In genomic region chr4:172974586-172974985, GRCh38 we compare ENCODE assay signal across 23 cellular contexts.
A peak's percentile ranks its signal among the peaks of the same experiment; 100 is the strongest.
DNase-seq lines count a peak whose midpoint lies in the region; ATAC-seq and TF ChIP-seq lines count a peak whose summit lies in the region.
"Had no signal": no experiment of that assay in that cellular context is flagged by ENCODE, and none has a peak within 500 bp of the region (broad histone marks: within the 10 kb centered on the region; RNA-seq: fewer than 3 reads in every experiment).

No MANE protein-coding gene starts in this region.

- no peak overlapping the region for H3K27ac Mint-ChIP-seq in stimulated activated naive CD8-positive, alpha-beta T cell treated with anti-CD3 and anti-CD28 coated beads, Interleukin-15, amount 100 ng/mL, for 72 hours
- H3K27ac Mint-ChIP-seq in stimulated activated effector memory CD8-positive, alpha-beta T cell treated with anti-CD3 and anti-CD28 coated beads, Interleukin-12 subunit alpha, Interleukin-12 subunit beta, amount 100 ng/mL, for 72 hours: no peak overlapping the region
- no peak overlapping the region for H3K27ac Mint-ChIP-seq in T-helper 17 cell
- H3K27ac Mint-ChIP-seq: B cell; CD4-positive, alpha-beta T cell; CD8-positive, alpha-beta T cell had no signal

- no peak for TF ChIP-seq EP300 in gastroesophageal sphincter (IDR thresholded peaks at IDR 0.05)

- no peaks in the 10 kb centered on the region for H3K27me3 Mint-ChIP-seq in stimulated activated naive CD8-positive, alpha-beta T cell treated with anti-CD3 and anti-CD28 coated beads, Interleukin-15, amount 100 ng/mL, for 72 hours
- peaks cover 34% of the 10 kb centered on the region for H3K27me3 Mint-ChIP-seq in T-helper 17 cell

- H3K27me3 ChIP-seq in gastroesophageal sphincter: no peaks in the 10 kb centered on the region
- H3K27me3 ChIP-seq in aorta (ENCODE audit: control insufficient read depth in 1 of 2, insufficient read depth in 2 of 2, low read length in 1 of 2): no peaks in the 10 kb centered on the region
- H3K27me3 ChIP-seq: BLaER1 treated with 17β-estradiol and CSF1 and Interleukin-3, amounts not matched to agents 10 nM and 100 nM had no signal

- no peak for DNase-seq in stimulated activated naive CD8-positive, alpha-beta T cell treated with anti-CD3 and anti-CD28 coated beads, Interleukin-15, amount 100 ng/mL, for 72 hours
- no peak for DNase-seq in stimulated activated naive CD8-positive, alpha-beta T cell treated with anti-CD3 and anti-CD28 coated beads, Interleukin-15, Interleukin-2, amounts not matched to agents 100 U/mL and 50 U/mL, for 24 hours
- no peak for DNase-seq in stimulated activated effector memory CD8-positive, alpha-beta T cell treated with anti-CD3 and anti-CD28 coated beads, Interleukin-12 subunit alpha, Interleukin-12 subunit beta, amount 100 ng/mL, for 72 hours (ENCODE audit: low spot score in 2 of 2)
- no peak for DNase-seq in T-helper 17 cell
- DNase-seq in COLO668 (lab: John Stamatoyannopoulos, UW; ENCODE audit: unreplicated experiment): no peak
- no peak for DNase-seq in aorta
- DNase-seq: 8988T; AML-193; CD4-positive, alpha-beta T cell; CD8-positive, alpha-beta T cell; COR-L47; DMS 273 treated with DMSO at 0.1 percent for 48 hours; DMS153; DMS53; DMS79; DND-41; EL; GDM1 had no signal

- TF ChIP-seq CTCF in gastroesophageal sphincter (IDR thresholded peaks at IDR 0.05): no peak

- peak; percentile 39 for ATAC-seq in stimulated activated naive CD8-positive, alpha-beta T cell treated with anti-CD3 and anti-CD28 coated beads, Interleukin-15, amount 100 ng/mL, for 72 hours
- ATAC-seq in stimulated activated naive CD8-positive, alpha-beta T cell treated with anti-CD3 and anti-CD28 coated beads, Interleukin-15, Interleukin-2, amounts not matched to agents 100 U/mL and 50 U/mL, for 24 hours: no peak
- ATAC-seq in gastroesophageal sphincter: peak; percentile 16
- ATAC-seq in stimulated activated effector memory CD8-positive, alpha-beta T cell treated with anti-CD3 and anti-CD28 coated beads, Interleukin-12 subunit alpha, Interleukin-12 subunit beta, amount 100 ng/mL, for 72 hours: peak; percentile 54
- ATAC-seq in T-helper 17 cell: no peak
- no peak for ATAC-seq in aorta (ENCODE audit: low FRiP score)
- ATAC-seq: CD8-positive, alpha-beta T cell; GM12878 had no signal

- H3K9me3 ChIP-seq in gastroesophageal sphincter (peaks cover 0 to 8% (median 0%) of the 10 kb centered on the region in 3 donors), T-helper 17 cell (ENCODE audit: control insufficient read depth, low read length, poor library complexity, severe bottlenecking) (no peaks in the 10 kb centered on the region), aorta (ENCODE audit: control insufficient read depth, low read length) (no peaks in the 10 kb centered on the region)

- TF ChIP-seq POLR2A in gastroesophageal sphincter (IDR thresholded peaks at IDR 0.05): no peak

- H3K36me3 ChIP-seq in gastroesophageal sphincter (no peaks in the 10 kb centered on the region), aorta (ENCODE audit: control insufficient read depth in 1 of 2, insufficient read depth in 2 of 2, low read length in 1 of 2) (no peaks in the 10 kb centered on the region)
- H3K36me3 ChIP-seq: BLaER1 treated with 17β-estradiol and CSF1 and Interleukin-3, amounts not matched to agents 10 nM and 100 nM had no signal

- H3K36me3 Mint-ChIP-seq in stimulated activated effector memory CD8-positive, alpha-beta T cell treated with anti-CD3 and anti-CD28 coated beads, Interleukin-12 subunit alpha, Interleukin-12 subunit beta, amount 100 ng/mL, for 72 hours: no peaks in the 10 kb centered on the region
- no peaks in the 10 kb centered on the region for H3K36me3 Mint-ChIP-seq in T-helper 17 cell (ENCODE audit: low read depth)
- H3K36me3 Mint-ChIP-seq: CD8-positive, alpha-beta T cell had no signal

- WGBS in gastroesophageal sphincter (ENCODE audit: low coverage in 1 of 2), 2 donors: 75 to 100% methylated on average over 1 to 2 of the region's 7 CpGs
- WGBS in aorta, 2 donors: 75 to 90% methylated on average over 7 of the region's 7 CpGs

- no peak overlapping the region for H3K4me3 Mint-ChIP-seq in stimulated activated naive CD8-positive, alpha-beta T cell treated with anti-CD3 and anti-CD28 coated beads, Interleukin-15, amount 100 ng/mL, for 72 hours
- no peak overlapping the region for H3K4me3 Mint-ChIP-seq in stimulated activated effector memory CD8-positive, alpha-beta T cell treated with anti-CD3 and anti-CD28 coated beads, Interleukin-12 subunit alpha, Interleukin-12 subunit beta, amount 100 ng/mL, for 72 hours
- no peak overlapping the region for H3K4me3 Mint-ChIP-seq in T-helper 17 cell
- H3K4me3 Mint-ChIP-seq: B cell; CD4-positive, alpha-beta T cell; CD8-positive, alpha-beta T cell had no signal

- no peak overlapping the region for H3K4me3 ChIP-seq in gastroesophageal sphincter
- no peak overlapping the region for H3K4me3 ChIP-seq in aorta (ENCODE audit: low read length in 2 of 2)
- H3K4me3 ChIP-seq: BLaER1 treated with 17β-estradiol and CSF1 and Interleukin-3, amounts not matched to agents 10 nM and 100 nM; GM12878 had no signal

- no peaks in the 10 kb centered on the region for H3K4me1 Mint-ChIP-seq in stimulated activated naive CD8-positive, alpha-beta T cell treated with anti-CD3 and anti-CD28 coated beads, Interleukin-15, amount 100 ng/mL, for 72 hours
- H3K4me1 Mint-ChIP-seq in stimulated activated effector memory CD8-positive, alpha-beta T cell treated with anti-CD3 and anti-CD28 coated beads, Interleukin-12 subunit alpha, Interleukin-12 subunit beta, amount 100 ng/mL, for 72 hours: no peaks in the 10 kb centered on the region
- H3K4me1 Mint-ChIP-seq in T-helper 17 cell: no peaks in the 10 kb centered on the region
- H3K4me1 Mint-ChIP-seq: B cell had no signal

- no peaks in the 10 kb centered on the region for H3K4me1 ChIP-seq in gastroesophageal sphincter
- no peaks in the 10 kb centered on the region for H3K4me1 ChIP-seq in aorta (ENCODE audit: control insufficient read depth in 1 of 2, insufficient read depth in 2 of 2, low read length in 2 of 2)

- H3K27ac ChIP-seq in gastroesophageal sphincter: no peak overlapping the region
- H3K27ac ChIP-seq in aorta (ENCODE audit: low read depth in 1 of 2, low read length in 2 of 2): no peak overlapping the region
- H3K27ac ChIP-seq: BLaER1 treated with 17β-estradiol and CSF1 and Interleukin-3, amounts not matched to agents 10 nM and 100 nM; C4-2B had no signal

- intact Hi-C loops in aorta (cut with DNase I): no loop called here

- H3K9me3 Mint-ChIP-seq in stimulated activated naive CD8-positive, alpha-beta T cell treated with anti-CD3 and anti-CD28 coated beads, Interleukin-15, amount 100 ng/mL, for 72 hours: peaks cover 8 to 10% of the 10 kb centered on the region in 2 donors
- peaks cover 11% of the 10 kb centered on the region for H3K9me3 Mint-ChIP-seq in stimulated activated effector memory CD8-positive, alpha-beta T cell treated with anti-CD3 and anti-CD28 coated beads, Interleukin-12 subunit alpha, Interleukin-12 subunit beta, amount 100 ng/mL, for 72 hours

Comparison
In these comparisons a context has a peak if more than half of its experiments do, and no peak if none do; other contexts are left out.
1. ATAC-seq: peak in stimulated activated naive CD8-positive, alpha-beta T cell treated with anti-CD3 and anti-CD28 coated beads, Interleukin-15, amount 100 ng/mL, for 72 hours (single experiment), gastroesophageal sphincter (single experiment) and stimulated activated effector memory CD8-positive, alpha-beta T cell treated with anti-CD3 and anti-CD28 coated beads, Interleukin-12 subunit alpha, Interleukin-12 subunit beta, amount 100 ng/mL, for 72 hours (single experiment); none in stimulated activated naive CD8-positive, alpha-beta T cell treated with anti-CD3 and anti-CD28 coated beads, Interleukin-15, Interleukin-2, amounts not matched to agents 100 U/mL and 50 U/mL, for 24 hours (single experiment), T-helper 17 cell (single experiment) and aorta (single experiment).